10 cellular contexts compared by ENCODE assay signal in the genomic region with DNA sequence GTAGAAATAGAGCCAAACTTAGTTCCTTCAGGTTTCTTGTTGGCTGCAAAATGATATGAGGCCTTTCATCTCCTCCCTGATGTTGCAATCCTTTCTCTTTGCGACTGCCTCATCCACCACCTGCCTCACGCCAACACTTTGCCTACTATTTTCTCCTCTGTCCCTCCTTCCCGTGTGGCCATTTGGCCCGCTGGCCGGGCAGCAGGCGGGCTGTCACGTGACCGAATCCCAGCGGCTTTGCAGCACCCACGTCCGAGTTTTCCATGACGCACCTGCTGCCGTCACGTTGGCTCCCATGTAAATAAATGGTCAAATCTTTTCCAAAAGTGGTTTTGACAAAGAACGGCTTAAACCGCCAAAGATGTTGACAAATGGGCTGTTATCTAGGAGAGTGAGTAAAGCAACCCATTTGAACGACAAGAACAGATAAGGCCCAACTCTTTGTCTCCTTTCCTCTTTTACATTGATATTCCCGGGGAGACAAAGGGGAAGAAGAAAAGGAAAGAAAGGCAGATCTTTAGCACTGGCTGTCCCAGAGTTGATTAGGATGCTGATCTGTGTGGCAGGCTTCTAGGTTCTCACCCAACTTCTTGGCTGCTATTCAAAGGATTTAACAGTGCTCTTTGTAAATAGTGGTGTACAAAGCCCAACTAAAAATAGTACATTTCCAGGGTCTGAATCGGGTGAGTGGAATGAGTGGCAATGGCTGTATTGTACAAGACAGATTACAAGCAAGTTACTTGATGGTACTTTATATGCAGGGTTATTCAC.
DNase-seq lines count a peak whose midpoint lies in the region; ATAC-seq, FAIRE-seq and TF ChIP-seq lines count a peak whose summit lies in the region.
"Had no signal": no experiment of that assay in that cellular context is flagged by ENCODE, and none has a peak within 500 bp of the region (broad histone marks: within the 10 kb centered on the region; RNA-seq: fewer than 3 reads in every experiment).

No MANE protein-coding gene starts in this region.

- H3K4me3 ChIP-seq in H1 (ENCODE audit: extremely low read depth in 1 of 4, insufficient read depth in 2 of 4, low read depth in 3 of 4, low read length in 4 of 4) = no peak overlapping the region

- H3K36me3 ChIP-seq in H1 (ENCODE audit: control insufficient read depth in 2 of 4, insufficient read depth in 4 of 4, low read length in 3 of 4) = no peaks in the 10 kb centered on the region

- no peak overlapping the region for H3K4me3 Mint-ChIP-seq in activated naive CD8-positive, alpha-beta T cell treated with anti-CD3 and anti-CD28 coated beads for 36 hours
- H3K4me3 Mint-ChIP-seq in activated T-helper 17 cell treated with anti-CD3 and anti-CD28 coated beads, Interleukin-2, amount 50 U/mL, for 72 hours = no peak overlapping the region
- H3K4me3 Mint-ChIP-seq: activated CD8-positive, alpha-beta T cell treated with anti-CD3 and anti-CD28 coated beads for 36 hours had no signal

- peak overlapping the region; percentile 28 for H3K18ac ChIP-seq in H1 (ENCODE audit: extremely low read depth, low read length)

- TF ChIP-seq CTCF in H1 (IDR thresholded peaks at IDR 0.05; ENCODE audit: control extremely low read depth in 1 of 3, insufficient read depth in 1 of 3, low read depth in 1 of 3, low read length in 3 of 3) = no peak

- no peaks in the 10 kb centered on the region for H3K9me3 ChIP-seq in H1 (ENCODE audit: insufficient read depth in 2 of 2, low read depth in 1 of 2, low read length in 1 of 2)

- H3K23me2 ChIP-seq in H1 (ENCODE audit: low read depth, low read length) = no peaks in the 10 kb centered on the region

- H2BK5ac ChIP-seq in H1 (ENCODE audit: low read depth, low read length) = peak overlapping the region; percentile 95; the same call in 1 of the 2 replicates

- 83% methylated on average over 19 of the region's 19 CpGs; no CpG with 5 or more reads in 1 of the 2 experiments for WGBS in H1 (ENCODE audit: extremely low coverage in 1 of 2, insufficient coverage in 1 of 2, insufficient read length in 1 of 2, insufficient replicate concordance in 2 of 2, low coverage in 1 of 2, low lambda C conversion rate in 2 of 2, missing lambda C conversion rate in 1 of 2), 2 experiments

- H4K8ac ChIP-seq in H1 (ENCODE audit: extremely low read depth, insufficient read depth, low read length) = no peak overlapping the region

- no peak for TF ChIP-seq POLR2A in H1 (IDR thresholded peaks at IDR 0.05; ENCODE audit: control extremely low read depth in 1 of 2, low read depth in 2 of 2, low read length in 2 of 2)

- no peak overlapping the region for H3K9ac ChIP-seq in H1 (replicated peaks in 1 of 4; ENCODE audit: extremely low read depth in 1 of 4, low read depth in 3 of 4, low read length in 3 of 4)

- no peaks in the 10 kb centered on the region for H3K36me3 Mint-ChIP-seq in activated naive CD8-positive, alpha-beta T cell treated with anti-CD3 and anti-CD28 coated beads for 36 hours
- H3K36me3 Mint-ChIP-seq in activated T-helper 17 cell treated with anti-CD3 and anti-CD28 coated beads, Interleukin-2, amount 50 U/mL, for 72 hours (ENCODE audit: low read depth) = no peaks in the 10 kb centered on the region

- peaks cover 2 to 14% (median 13%) of the 10 kb centered on the region in 4 experiments; a peak in 6 of 7 replicates for H3K4me1 ChIP-seq in H1 (replicated peaks in 1 of 4; ENCODE audit: control insufficient read depth in 3 of 4, insufficient read depth in 4 of 4, low read length in 3 of 4)

- H4K20me1 ChIP-seq in H1 (replicated peaks in 1 of 2; ENCODE audit: control insufficient read depth in 1 of 2, insufficient read depth in 2 of 2, low read length in 2 of 2) = no peaks in the 10 kb centered on the region

- H2BK120ac ChIP-seq in H1 (replicated peaks; ENCODE audit: low read depth, low read length) = no peak overlapping the region

- POLR2A ChIA-PET in H1 (lab: Charles Lee; ENCODE audit: partially characterized antibody) = no interaction called here

- H4K91ac ChIP-seq in H1 (replicated peaks; ENCODE audit: insufficient read length, low read length) = peak overlapping the region; percentile 29

- no peak for TF ChIP-seq EP300 in H1 (IDR thresholded peaks at IDR 0.05; ENCODE audit: borderline replicate concordance in 1 of 2, low read depth in 2 of 2, low read length in 2 of 2)

- peak overlapping the region; percentile 60; the same call in 1 of the 2 replicates for H2BK12ac ChIP-seq in H1 (ENCODE audit: low read depth, low read length)

- no peak overlapping the region for H3K56ac ChIP-seq in H1 (replicated peaks; ENCODE audit: insufficient read length, low read depth, low read length)

- H2BK15ac ChIP-seq in H1 (ENCODE audit: low read length) = no peak overlapping the region

- no peak for ATAC-seq in activated T-helper 17 cell treated with anti-CD3 and anti-CD28 coated beads, Interleukin-2, amount 50 U/mL, for 72 hours (replicated peaks)
- ATAC-seq: activated CD8-positive, alpha-beta T cell treated with anti-CD3 and anti-CD28 coated beads for 36 hours had no signal

- H3K4ac ChIP-seq in H1 (replicated peaks; ENCODE audit: insufficient read length, low read depth, low read length) = no peak overlapping the region

- H3K79me2 ChIP-seq in H1 (ENCODE audit: control insufficient read depth in 1 of 2, insufficient read depth in 2 of 2, low read length in 2 of 2) = no peaks in the 10 kb centered on the region

- TF ChIP-seq RAD21 in H1 (IDR thresholded peaks at IDR 0.05 in 1 of 2, conservative IDR thresholded peaks at IDR 0.05 in 1 of 2; ENCODE audit: low read depth in 2 of 2, low read length in 2 of 2) = no peak

- peak overlapping the region; percentile 84 for H2BK20ac ChIP-seq in H1 (ENCODE audit: low read length)

- H3K79me1 ChIP-seq in H1 (ENCODE audit: low read depth, low read length) = no peaks in the 10 kb centered on the region; the same call in 1 of the 2 replicates

- no peak overlapping the region for H3K4me2 ChIP-seq in H1 (ENCODE audit: insufficient read depth in 1 of 2, low read depth in 2 of 2, low read length in 2 of 2)

- H2AK5ac ChIP-seq in H1 (ENCODE audit: low read depth, low read length) = no peak overlapping the region

- no peak overlapping the region for H3K27ac Mint-ChIP-seq in activated naive CD8-positive, alpha-beta T cell treated with anti-CD3 and anti-CD28 coated beads for 36 hours
- H3K27ac Mint-ChIP-seq in activated T-helper 17 cell treated with anti-CD3 and anti-CD28 coated beads, Interleukin-2, amount 50 U/mL, for 72 hours = no peak overlapping the region
- H3K27ac Mint-ChIP-seq: activated CD8-positive, alpha-beta T cell treated with anti-CD3 and anti-CD28 coated beads for 36 hours had no signal

- no peak overlapping the region for H3K23ac ChIP-seq in H1 (ENCODE audit: insufficient read length)

- H2AFZ ChIP-seq in H1 (ENCODE audit: low read length) = 0 out of 2 replicates have a peak overlapping the region, but pooled peaks have one; percentile 68

- peaks cover 3% of the 10 kb centered on the region for H3K27me3 Mint-ChIP-seq in activated naive CD8-positive, alpha-beta T cell treated with anti-CD3 and anti-CD28 coated beads for 36 hours
- H3K27me3 Mint-ChIP-seq in activated T-helper 17 cell treated with anti-CD3 and anti-CD28 coated beads, Interleukin-2, amount 50 U/mL, for 72 hours = peaks cover 9% of the 10 kb centered on the region

- no peak overlapping the region for H3K27ac ChIP-seq in H1 (ENCODE audit: low read depth, low read length)
- H3K27ac ChIP-seq: epithelial cell of prostate had no signal

- no peak overlapping the region for H3K14ac ChIP-seq in H1 (ENCODE audit: insufficient read length)

- H3K4me1 Mint-ChIP-seq in activated naive CD8-positive, alpha-beta T cell treated with anti-CD3 and anti-CD28 coated beads for 36 hours = no peaks in the 10 kb centered on the region
- H3K4me1 Mint-ChIP-seq in activated T-helper 17 cell treated with anti-CD3 and anti-CD28 coated beads, Interleukin-2, amount 50 U/mL, for 72 hours = no peaks in the 10 kb centered on the region

- no peaks in the 10 kb centered on the region for H3K27me3 ChIP-seq in H1 (replicated peaks in 1 of 4; ENCODE audit: control insufficient read depth in 3 of 4, extremely low read depth in 1 of 4, insufficient read depth in 3 of 4, low read length in 3 of 4)

- H3K9me3 Mint-ChIP-seq in activated naive CD8-positive, alpha-beta T cell treated with anti-CD3 and anti-CD28 coated beads for 36 hours = no peaks in the 10 kb centered on the region
- no peaks in the 10 kb centered on the region for H3K9me3 Mint-ChIP-seq in activated T-helper 17 cell treated with anti-CD3 and anti-CD28 coated beads, Interleukin-2, amount 50 U/mL, for 72 hours
- H3K9me3 Mint-ChIP-seq: activated CD8-positive, alpha-beta T cell treated with anti-CD3 and anti-CD28 coated beads for 36 hours had no signal

- H4K5ac ChIP-seq in H1 (ENCODE audit: insufficient read length, low read depth, low read length) = no peak overlapping the region

- CTCF ChIA-PET in H1 (lab: Charles Lee; ENCODE audit: partially characterized antibody) = interaction anchor here (0.8 to 1.7 kb wide), 3 partner anchors 8 to 61 kb away, joined by 3 to 5 read pairs (median 3); no protein-coding TSS in a partner anchor

- DNase-seq in COLO829 (ENCODE audit: low spot score) (peak; percentile 58), NCI-H2196 treated with DMSO at 0.1 percent for 48 hours (lab: John Stamatoyannopoulos, UW; ENCODE audit: unreplicated experiment) (peak; percentile 48), H1 (ENCODE audit: low read depth in 1 of 2, low spot score in 2 of 2) (peak in 1 of 2 experiments; percentile 42), mucosa of gallbladder (ENCODE audit: low spot score) (peak; percentile 69), KG1 (lab: John Stamatoyannopoulos, UW) (no peak)
- DNase-seq in activated naive CD8-positive, alpha-beta T cell treated with anti-CD3 and anti-CD28 coated beads for 36 hours = no peak
- DNase-seq in activated CD4-positive, alpha-beta T cell treated with anti-CD3 and anti-CD28 coated beads, Interleukin-2, amount 50 U/mL, for 48 hours = no peak
- DNase-seq: activated CD8-positive, alpha-beta T cell treated with anti-CD3 and anti-CD28 coated beads for 36 hours had no signal

- no peak for FAIRE-seq in H1 (lab: Jason Lieb, UNC)

TF ChIP-seq in H1, 55 proteins besides CTCF, POLR2A, EP300 and RAD21:
- TF ChIP-seq HDAC6 (IDR thresholded peaks at IDR 0.05; ENCODE audit: low read depth, low read length) = no peak
- peak; percentile 48; the same call in 1 of the 2 replicates for TF ChIP-seq CEBPB (IDR thresholded peaks at IDR 0.05; ENCODE audit: low read depth, low read length)
TF ChIP-seq in H1: peak in this region for 1.

Comparison
In these comparisons a context has a peak if more than half of its experiments do, and no peak if none do; other contexts are left out.
1. DNase-seq: peak in COLO829 (single experiment), NCI-H2196 treated with DMSO at 0.1 percent for 48 hours (single experiment) and mucosa of gallbladder (single experiment); none in activated naive CD8-positive, alpha-beta T cell treated with anti-CD3 and anti-CD28 coated beads for 36 hours (single experiment), activated CD4-positive, alpha-beta T cell treated with anti-CD3 and anti-CD28 coated beads, Interleukin-2, amount 50 U/mL, for 48 hours (0 of 2) and KG1 (single experiment).